Comparison of ENCODE assay signal across 9 cellular contexts in the genomic region with DNA sequence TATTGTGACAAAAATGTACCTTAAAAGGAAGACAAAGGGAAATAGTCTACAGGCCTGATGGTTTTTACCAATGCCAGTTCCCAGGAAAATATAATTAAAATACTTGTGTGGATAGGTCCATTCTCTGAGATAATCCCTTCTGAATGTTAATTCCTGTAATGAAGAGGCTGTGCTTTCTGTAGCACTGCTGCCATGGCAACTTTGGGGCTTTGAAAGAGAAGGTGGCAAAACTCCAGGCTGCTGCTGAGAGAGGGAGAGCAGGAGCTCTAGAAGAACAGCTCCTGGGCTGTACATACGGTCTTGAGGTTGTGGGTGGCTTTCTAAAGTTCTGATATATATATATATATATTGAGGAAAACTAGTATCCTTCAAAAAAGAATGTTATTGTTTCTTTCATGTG.
A peak's percentile ranks its signal among the peaks of the same experiment; 100 is the strongest.
DNase-seq lines count a peak whose midpoint lies in the region; ATAC-seq and TF ChIP-seq lines count a peak whose summit lies in the region.
"Had no signal": no experiment of that assay in that cellular context is flagged by ENCODE, and none has a peak within 500 bp of the region (broad histone marks: within the 10 kb centered on the region; RNA-seq: fewer than 3 reads in every experiment).

No MANE protein-coding gene starts in this region.

- DNase-seq in HAP-1 (ENCODE audit: low spot score in 2 of 2): peak; percentile 94 to 99
- peak; percentile 10 to 22 for DNase-seq in SJCRH30
- DNase-seq in head of caudate nucleus: peak; percentile 26 to 86 (median 65)
- peak; percentile 76 for DNase-seq in putamen (ENCODE audit: low spot score)
- DNase-seq in Calu3: no peak
- no peak for DNase-seq in GOT3 (lab: John Stamatoyannopoulos, UW)
- DNase-seq: small intestine had no signal

- H3K4me1 Mint-ChIP-seq in Calu3 (ENCODE audit: low read depth, unreplicated experiment): peaks cover 1% of the 10 kb centered on the region

- peaks cover 9% of the 10 kb centered on the region for H3K36me3 Mint-ChIP-seq in Calu3 (ENCODE audit: insufficient read depth, unreplicated experiment)

- no TSS peak for BruUV-seq in Calu3 (replicated peaks; lab: Mats Ljungman, UMichigan)

- ATAC-seq in HG03571 (IDR thresholded peaks at IDR 0.05; ENCODE audit: unreplicated experiment) (no peak), HG02840 (IDR thresholded peaks at IDR 0.05; ENCODE audit: low FRiP score, unreplicated experiment) (no peak)

- H3K4me1 ChIP-seq in HAP-1 (peaks cover 24% of the 10 kb centered on the region), SJCRH30 (no peaks in the 10 kb centered on the region)

- no peak overlapping the region for H3K27ac ChIP-seq in SJCRH30

- H3K27me3 Mint-ChIP-seq in Calu3 (ENCODE audit: unreplicated experiment): no peaks in the 10 kb centered on the region

- no peak for TF ChIP-seq CTCF in Calu3 (IDR thresholded peaks at IDR 0.05; ENCODE audit: unreplicated experiment)

- in situ Hi-C loops in HAP-1 (cut with MboI; ENCODE audit: low sequenced_read_pairs): no loop called here

- no peak overlapping the region for H3K4me3 Mint-ChIP-seq in Calu3 (ENCODE audit: low read depth, unreplicated experiment)

- CTCF ChIA-PET in Calu3 (lab: Charles Lee): no interaction called here

- H3K4me3 ChIP-seq in HAP-1 (no peak overlapping the region), SJCRH30 (no peak overlapping the region)

- H3K9me3 ChIP-seq in HAP-1 (no peaks in the 10 kb centered on the region), SJCRH30 (replicated peaks) (no peaks in the 10 kb centered on the region)

- H3K27me3 ChIP-seq in HAP-1 (ENCODE audit: low read depth) (no peaks in the 10 kb centered on the region), SJCRH30 (no peaks in the 10 kb centered on the region)

- no peaks in the 10 kb centered on the region for H3K9me3 Mint-ChIP-seq in Calu3 (ENCODE audit: low read depth, unreplicated experiment)

- intact Hi-C loops in head of caudate nucleus (cut with DNase I): no loop called here
- intact Hi-C loops in Calu3 (cut with micrococcal nuclease; ENCODE audit: unreplicated experiment): no loop called here

- peaks cover 5% of the 10 kb centered on the region; the same call in 1 of the 2 replicates for H3K36me3 ChIP-seq in HAP-1 (replicated peaks)
- no peaks in the 10 kb centered on the region for H3K36me3 ChIP-seq in SJCRH30

- H3K27ac Mint-ChIP-seq in Calu3 (ENCODE audit: unreplicated experiment): no peak overlapping the region

Comparison
In these comparisons a context has a peak if more than half of its experiments do, and no peak if none do; other contexts are left out.
1. DNase-seq: peak in HAP-1 (2 of 2), SJCRH30 (2 of 2), head of caudate nucleus (42 of 42) and putamen (single experiment); none in Calu3 (single experiment) and GOT3 (single experiment).